ENCODE assay signal across 9 cellular contexts in the genomic region with DNA sequence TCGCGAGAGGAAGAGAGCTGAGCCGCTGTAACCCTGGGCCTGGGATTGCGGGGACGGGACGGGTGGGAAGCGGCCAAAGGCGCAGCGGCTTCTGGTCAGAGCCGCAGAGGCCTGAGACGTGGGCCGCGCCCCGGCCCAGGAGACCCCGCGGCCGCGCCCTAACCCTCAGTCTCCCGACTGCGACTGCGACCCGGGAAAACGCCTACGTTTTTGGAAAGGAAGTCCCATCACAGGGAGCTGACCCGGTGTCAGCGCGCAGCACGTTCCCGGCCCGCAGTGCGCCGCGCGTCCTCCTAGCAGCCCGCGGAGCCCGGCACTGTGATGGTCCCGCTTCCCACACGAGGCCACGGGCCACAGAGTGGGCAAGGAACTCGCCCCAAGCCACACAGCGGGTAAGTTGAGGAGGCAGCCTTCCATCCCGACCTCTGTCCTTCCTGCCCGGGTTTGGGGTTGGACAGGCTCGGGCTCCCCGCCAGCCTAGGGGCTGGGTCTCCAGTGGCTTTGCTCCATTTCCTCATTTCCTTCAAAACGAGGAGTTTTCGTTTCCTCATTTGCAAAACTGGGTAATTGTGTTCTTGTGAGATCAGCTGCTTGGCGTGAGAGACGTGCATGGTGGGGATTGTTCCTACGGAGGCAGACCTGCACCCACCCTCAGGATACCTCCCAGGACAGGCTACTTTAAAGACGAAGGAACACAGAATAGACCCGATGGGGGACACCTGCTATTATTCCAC. TPM values are rescaled to one million over a fixed set of nuclear protein-coding genes. Genes with fewer than 3 reads are reported as not detected.
DNase-seq lines count a peak whose midpoint lies in the region; ATAC-seq and TF ChIP-seq lines count a peak whose summit lies in the region.
"Had no signal": no experiment of that assay in that cellular context is flagged by ENCODE, and none has a peak within 500 bp of the region (broad histone marks: within the 10 kb centered on the region; RNA-seq: fewer than 3 reads in every experiment).

No MANE protein-coding gene starts in this region.

- intact Hi-C loops in mammary epithelial cell (cut with micrococcal nuclease): loop anchor here (5.0 kb wide), 1 partner anchor 60 kb away; no protein-coding TSS in a partner anchor
- intact Hi-C loops in left lung (cut with DNase I): no loop called here

- H3K9ac ChIP-seq in mammary epithelial cell (ENCODE audit: insufficient read depth, low read length) (no peak overlapping the region), MM.1S (ENCODE audit: low read length) (no peak overlapping the region)

- no peak overlapping the region for H3K27ac ChIP-seq in mammary epithelial cell (ENCODE audit: insufficient read depth, low read depth, low read length)
- H3K27ac ChIP-seq in left lung: peak overlapping the region; percentile 55 to 71
- H3K27ac ChIP-seq in thoracic aorta: peak overlapping the region; percentile 81 to 90
- no peak overlapping the region for H3K27ac ChIP-seq in MM.1S (ENCODE audit: low read length)
- H3K27ac ChIP-seq: 22Rv1 had no signal

- no TSS peak for BruUV-seq in mammary epithelial cell (replicated peaks; lab: Mats Ljungman, UMichigan)

- H3K4me1 ChIP-seq in mammary epithelial cell (ENCODE audit: insufficient read depth, low read length) (peaks cover 23% of the 10 kb centered on the region), left lung (peaks cover 0 to 9% of the 10 kb centered on the region in 2 donors), thoracic aorta (ENCODE audit: control insufficient read depth in 1 of 2, low read depth in 2 of 2) (peaks cover 15 to 31% of the 10 kb centered on the region in 2 donors), MM.1S (ENCODE audit: low read length) (peaks cover 4% of the 10 kb centered on the region)

- H3K4me3 ChIP-seq in mammary epithelial cell (replicated peaks in 1 of 3; ENCODE audit: insufficient read depth in 1 of 3, low read depth in 2 of 3, low read length in 3 of 3) (peak overlapping the region; percentile 3 to 67 (median 45)), left lung (peak overlapping the region; percentile 35 to 41), thoracic aorta (peak overlapping the region; percentile 81), MM.1S (ENCODE audit: low read length) (no peak overlapping the region)

- DNase-seq in NCI-H2227 (lab: John Stamatoyannopoulos, UW; ENCODE audit: unreplicated experiment): peak; percentile 25
- DNase-seq in NCI-H2227 treated with DMSO at 0.1 percent for 48 hours (lab: John Stamatoyannopoulos, UW): no peak
- DNase-seq in mammary epithelial cell: no peak
- DNase-seq in left lung: peak; percentile 68 to 90
- DNase-seq in thoracic aorta (ENCODE audit: low spot score): no peak
- DNase-seq in activated gamma-delta T cell (lab: John Stamatoyannopoulos, UW): no peak
- no peak for DNase-seq in MM.1S

- dilution Hi-C loops in mammary epithelial cell (cut with HindIII; ENCODE audit: low sequenced_read_pairs): no loop called here

- CTCF ChIA-PET in mammary epithelial cell (lab: Charles Lee; ENCODE audit: low non-redundant PET): no interaction called here

- H3K9me2 ChIP-seq in MM.1S (replicated peaks; ENCODE audit: insufficient read depth, low read length): no peaks in the 10 kb centered on the region

- H3K79me2 ChIP-seq in mammary epithelial cell (ENCODE audit: insufficient read depth, low read length) (no peaks in the 10 kb centered on the region), MM.1S (ENCODE audit: low read length) (no peaks in the 10 kb centered on the region)

- TF ChIP-seq CTCF in mammary epithelial cell (conservative IDR thresholded peaks at IDR 0.05 in 1 of 2, IDR thresholded peaks at IDR 0.05 in 1 of 2; ENCODE audit: extremely low read depth in 1 of 2, insufficient read depth in 1 of 2, low read depth in 1 of 2, low read length in 2 of 2): no peak
- no peak for TF ChIP-seq CTCF in left lung (IDR thresholded peaks at IDR 0.05)
- TF ChIP-seq CTCF in thoracic aorta (IDR thresholded peaks at IDR 0.05): no peak
- no peak for TF ChIP-seq CTCF in MM.1S (IDR thresholded peaks at IDR 0.05; ENCODE audit: low read length)

- H3K36me3 ChIP-seq in mammary epithelial cell (ENCODE audit: insufficient read depth, low read length): no peaks in the 10 kb centered on the region
- H3K36me3 ChIP-seq in left lung: no peaks in the 10 kb centered on the region
- H3K36me3 ChIP-seq in thoracic aorta: peaks cover 3% of the 10 kb centered on the region
- H3K36me3 ChIP-seq in MM.1S (replicated peaks; ENCODE audit: insufficient read depth, low read length): no peaks in the 10 kb centered on the region

- H4K20me1 ChIP-seq in mammary epithelial cell (ENCODE audit: insufficient read depth, low read length) (no peaks in the 10 kb centered on the region), MM.1S (ENCODE audit: insufficient read depth, low read length) (no peaks in the 10 kb centered on the region)

- H3K27me3 ChIP-seq in mammary epithelial cell (ENCODE audit: insufficient read depth, low read length): no peaks in the 10 kb centered on the region
- peaks cover 0 to 63% of the 10 kb centered on the region in 2 donors for H3K27me3 ChIP-seq in left lung
- H3K27me3 ChIP-seq in thoracic aorta (replicated peaks; ENCODE audit: insufficient read depth): no peaks in the 10 kb centered on the region
- no peaks in the 10 kb centered on the region for H3K27me3 ChIP-seq in MM.1S (replicated peaks; ENCODE audit: insufficient read depth, low read length)

- H2AFZ ChIP-seq in mammary epithelial cell (ENCODE audit: low read depth, low read length) (peak overlapping the region; percentile 87), MM.1S (ENCODE audit: low read length) (no peak overlapping the region)

- H3K4me2 ChIP-seq in mammary epithelial cell (ENCODE audit: insufficient read depth, low read depth, low read length) (peak overlapping the region; percentile 76), MM.1S (ENCODE audit: low read depth, low read length) (no peak overlapping the region)

- peak; percentile 67 for ATAC-seq in left lung
- peak; percentile 32 for ATAC-seq in thoracic aorta (ENCODE audit: insufficient number of reproducible peaks, low FRiP score, low read depth)
- no peak for ATAC-seq in HG03095 (IDR thresholded peaks at IDR 0.05; ENCODE audit: unreplicated experiment)

- H3K9me3 ChIP-seq in mammary epithelial cell (replicated peaks; ENCODE audit: insufficient read depth, low read length) (no peaks in the 10 kb centered on the region), left lung (no peaks in the 10 kb centered on the region), thoracic aorta (no peaks in the 10 kb centered on the region), MM.1S (replicated peaks; ENCODE audit: insufficient read depth, low read length) (no peaks in the 10 kb centered on the region)

- in situ Hi-C loops in mammary epithelial cell (cut with MboI; ENCODE audit: low sequenced_read_pairs in 2 of 2): no loop called here

- 43% methylated on average over 24 of the region's 53 CpGs for WGBS in mammary epithelial cell (ENCODE audit: low coverage, missing lambda C conversion rate)

- H3F3A ChIP-seq in MM.1S (ENCODE audit: insufficient read depth, low read length): peaks cover 4% of the 10 kb centered on the region; the same call in 1 of the 2 replicates

RNA-seq across cellular contexts. Expression of a gene that starts 1.2 kb away (rescaled TPM):
- total RNA-seq in mammary epithelial cell (100 to 1,000 TPM in 1 of 2 donors, 10 to 100 TPM in 1; 12.3 to 208 TPM), left lung (100 to 1,000 TPM; 236 to 290 TPM), thoracic aorta (100 to 1,000 TPM; 139 to 185 TPM)
- 5.1 TPM for polyA plus RNA-seq in mammary epithelial cell
- 4.2 TPM for polyA minus RNA-seq in mammary epithelial cell

RNA-seq across cellular contexts. Expression of a gene that starts 51.4 kb away (rescaled TPM):
- total RNA-seq in mammary epithelial cell: 10 to 100 TPM; 42.2 to 65.0 TPM
- polyA plus RNA-seq in mammary epithelial cell: 54.3 TPM
- 24.9 TPM for polyA minus RNA-seq in mammary epithelial cell
- total RNA-seq in left lung: 10 to 100 TPM; 47.4 to 47.7 TPM
- total RNA-seq in thoracic aorta: 10 to 100 TPM; 18.1 to 65.7 TPM

Comparison
In these comparisons a context has a peak if more than half of its experiments do, and no peak if none do; other contexts are left out.
1. DNase-seq: peak in NCI-H2227 (single experiment) and left lung (2 of 2); none in NCI-H2227 treated with DMSO at 0.1 percent for 48 hours (single experiment), mammary epithelial cell (single experiment), thoracic aorta (single experiment), activated gamma-delta T cell (single experiment) and MM.1S (single experiment).
2. H3K27ac ChIP-seq: peak in left lung (2 of 2) and thoracic aorta (2 of 2); none in mammary epithelial cell (single experiment) and MM.1S (single experiment).